In genomic region chr1:201666645-201667044, GRCh38 we compare ENCODE assay signal across 25 cellular contexts.
DNase-seq lines count a peak whose midpoint lies in the region; ATAC-seq and TF ChIP-seq lines count a peak whose summit lies in the region.
"Had no signal": no experiment of that assay in that cellular context is flagged by ENCODE, and none has a peak within 500 bp of the region (broad histone marks: within the 10 kb centered on the region; RNA-seq: fewer than 3 reads in every experiment).

No MANE protein-coding gene starts in this region.

- DNase-seq in WERI-Rb-1 (no peak), dorsolateral prefrontal cortex (no peak), Kasumi-1 (lab: John Stamatoyannopoulos, UW) (no peak), NCI-H524 treated with DMSO at 0.1 percent for 48 hours (lab: John Stamatoyannopoulos, UW) (no peak)
- DNase-seq: 8988T; ACHN; BE2C; C1 segment of cervical spinal cord; CD4-positive, alpha-beta memory T cell; CD4-positive, CD25-positive, alpha-beta regulatory T cell; CD8-positive, alpha-beta memory T cell; COR-L47; DMS153; DMS53; DMS79; DND-41; EL; GDM1 had no signal

- H3K4me3 ChIP-seq in WERI-Rb-1 (ENCODE audit: low read depth, low read length) (no peak overlapping the region), dorsolateral prefrontal cortex (no peak overlapping the region)
- H3K4me3 ChIP-seq: BLaER1, GM12878 had no signal

- peak overlapping the region; percentile 11 for H3K27ac ChIP-seq in WERI-Rb-1
- H3K27ac ChIP-seq in angular gyrus (ENCODE audit: low read depth, low read length) = peak overlapping the region; percentile 32
- peak overlapping the region in 32 of 59 donors; percentile 4 to 84 (median 48) for H3K27ac ChIP-seq in dorsolateral prefrontal cortex
- H3K27ac ChIP-seq: BLaER1 had no signal

- no peaks in the 10 kb centered on the region for H3K36me3 Mint-ChIP-seq in nephron (ENCODE audit: low read depth)
- H3K36me3 Mint-ChIP-seq: CD14-positive monocyte; CD4-positive, alpha-beta memory T cell; CD4-positive, CD25-positive, alpha-beta regulatory T cell; CD8-positive, alpha-beta memory T cell had no signal

- H3K9me3 ChIP-seq in WERI-Rb-1 (ENCODE audit: severe bottlenecking) = no peaks in the 10 kb centered on the region
- H3K9me3 ChIP-seq: BE2C, BLaER1 had no signal

- TF ChIP-seq CTCF in WERI-Rb-1 (IDR thresholded peaks at IDR 0.05; ENCODE audit: low read depth, low read length) = no peak
- no peak for TF ChIP-seq CTCF in dorsolateral prefrontal cortex (IDR thresholded peaks at IDR 0.05 in 54 of 56, conservative IDR thresholded peaks at IDR 0.05 in 2 of 56; ENCODE audit: low read depth in 1 of 56, partially characterized antibody in 56 of 56)
- TF ChIP-seq CTCF in nephron (IDR thresholded peaks at IDR 0.05; ENCODE audit: unreplicated experiment in 3 of 3) = no peak

- H3K27me3 ChIP-seq in WERI-Rb-1 (ENCODE audit: insufficient read depth, low read depth, severe bottlenecking) (no peaks in the 10 kb centered on the region), dorsolateral prefrontal cortex (no peaks in the 10 kb centered on the region)
- H3K27me3 ChIP-seq: BE2C, BLaER1 had no signal

- H3K4me1 Mint-ChIP-seq in nephron = peaks cover 64% of the 10 kb centered on the region
- H3K4me1 Mint-ChIP-seq: CD14-positive monocyte; CD4-positive, alpha-beta memory T cell; CD4-positive, CD25-positive, alpha-beta regulatory T cell; CD8-positive, alpha-beta memory T cell had no signal

- H3K27me3 Mint-ChIP-seq in nephron (ENCODE audit: low read depth) = peaks cover 11% of the 10 kb centered on the region

- H3K9me3 Mint-ChIP-seq in nephron = no peaks in the 10 kb centered on the region
- H3K9me3 Mint-ChIP-seq: CD4-positive, alpha-beta memory T cell had no signal

- ATAC-seq in HG03095 (IDR thresholded peaks at IDR 0.05; ENCODE audit: unreplicated experiment) (no peak), GM21423 (IDR thresholded peaks at IDR 0.05; ENCODE audit: unreplicated experiment) (no peak)
- ATAC-seq: GM12878 had no signal

- peak overlapping the region in 1 of 3 experiments; percentile 45 for H3K4me3 Mint-ChIP-seq in nephron
- H3K4me3 Mint-ChIP-seq: CD14-positive monocyte; CD4-positive, alpha-beta memory T cell; CD4-positive, CD25-positive, alpha-beta regulatory T cell; CD8-positive, alpha-beta memory T cell had no signal

- peaks cover 3% of the 10 kb centered on the region for H3K36me3 ChIP-seq in WERI-Rb-1
- H3K36me3 ChIP-seq: BE2C had no signal

- intact Hi-C loops in dorsolateral prefrontal cortex (cut with DNase I) = loop anchor here in 1 of 2 donors (2.0 kb wide), 1 partner anchor 26 kb away; no protein-coding TSS in a partner anchor

- H3K27ac Mint-ChIP-seq in nephron = peak overlapping the region in 2 of 3 experiments; percentile 87 to 88
- H3K27ac Mint-ChIP-seq: CD14-positive monocyte; CD4-positive, alpha-beta memory T cell; CD8-positive, alpha-beta memory T cell had no signal
